In the genomic region with DNA sequence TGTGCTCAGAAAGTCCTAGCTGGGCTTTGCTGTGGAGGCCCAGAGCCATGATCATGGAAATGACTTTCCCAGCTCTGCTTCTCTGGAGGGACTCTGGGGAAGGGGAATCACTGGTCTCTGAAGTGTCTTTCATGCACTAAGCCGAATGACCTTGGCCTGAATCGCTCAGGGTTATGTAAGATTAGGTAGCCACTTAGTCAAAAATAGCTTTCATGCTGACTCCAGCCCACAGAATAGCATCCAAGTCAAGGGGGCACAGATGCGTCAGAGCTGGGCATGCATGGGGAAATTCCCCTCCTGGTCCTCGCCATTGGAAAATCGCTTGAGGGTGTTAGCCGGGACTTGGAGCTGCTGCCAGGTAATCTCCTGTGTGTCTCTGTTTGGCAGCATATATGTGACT, we compare ENCODE assay signal across 2 cellular contexts.
TF ChIP-seq lines count a peak whose summit lies in the region.

No MANE protein-coding gene starts in this region.

TF ChIP-seq in HepG2, 621 proteins besides CTCF, POLR2A, EP300 and RAD21 (continued from another document):
- TF ChIP-seq RXRB (CRISPR knock-in tag; IDR thresholded peaks at IDR 0.05; ENCODE audit: borderline replicate concordance) (peak; percentile 64; the same call in 1 of the 2 replicates), ZNF362 (CRISPR knock-in tag; IDR thresholded peaks at IDR 0.05; ENCODE audit: borderline replicate concordance) (no peak), AKAP8 (CRISPR knock-in tag; IDR thresholded peaks at IDR 0.05) (no peak), FOSL2 (CRISPR knock-in tag; IDR thresholded peaks at IDR 0.05) (0 out of 2 replicates have a peak, but pooled peaks have one; percentile 14), ZBTB1 (CRISPR knock-in tag; IDR thresholded peaks at IDR 0.05; ENCODE audit: borderline replicate concordance) (no peak), ZNF850 (CRISPR knock-in tag; conservative IDR thresholded peaks at IDR 0.05) (no peak), RARA (CRISPR knock-in tag; IDR thresholded peaks at IDR 0.05) (peak; percentile 30; the same call in 1 of the 2 replicates), HNF4A (CRISPR knock-in tag; IDR thresholded peaks at IDR 0.05) (0 out of 2 replicates have a peak, but pooled peaks have one; percentile 16), ARID5B (CRISPR knock-in tag; IDR thresholded peaks at IDR 0.05) (peak; percentile 49; the same call in 1 of the 2 replicates), PITX1 (CRISPR knock-in tag; IDR thresholded peaks at IDR 0.05) (0 out of 2 replicates have a peak, but pooled peaks have one; percentile 41), RORA (CRISPR knock-in tag; IDR thresholded peaks at IDR 0.05) (peak; percentile 83; the same call in 1 of the 2 replicates), ATF1 (CRISPR knock-in tag; IDR thresholded peaks at IDR 0.05) (0 out of 2 replicates have a peak, but pooled peaks have one; percentile 23), TEF (CRISPR knock-in tag; IDR thresholded peaks at IDR 0.05) (peak; percentile 66; the same call in 1 of the 2 replicates), FIP1L1 (IDR thresholded peaks at IDR 0.05; ENCODE audit: borderline replicate concordance, insufficient read depth, low read depth, low read length) (no peak), THAP11 (CRISPR knock-in tag; IDR thresholded peaks at IDR 0.05) (no peak), HMG20A (CRISPR knock-in tag; IDR thresholded peaks at IDR 0.05; ENCODE audit: borderline replicate concordance) (peak; percentile 11; the same call in 1 of the 2 replicates)
- TF ChIP-seq, protein P1, sequence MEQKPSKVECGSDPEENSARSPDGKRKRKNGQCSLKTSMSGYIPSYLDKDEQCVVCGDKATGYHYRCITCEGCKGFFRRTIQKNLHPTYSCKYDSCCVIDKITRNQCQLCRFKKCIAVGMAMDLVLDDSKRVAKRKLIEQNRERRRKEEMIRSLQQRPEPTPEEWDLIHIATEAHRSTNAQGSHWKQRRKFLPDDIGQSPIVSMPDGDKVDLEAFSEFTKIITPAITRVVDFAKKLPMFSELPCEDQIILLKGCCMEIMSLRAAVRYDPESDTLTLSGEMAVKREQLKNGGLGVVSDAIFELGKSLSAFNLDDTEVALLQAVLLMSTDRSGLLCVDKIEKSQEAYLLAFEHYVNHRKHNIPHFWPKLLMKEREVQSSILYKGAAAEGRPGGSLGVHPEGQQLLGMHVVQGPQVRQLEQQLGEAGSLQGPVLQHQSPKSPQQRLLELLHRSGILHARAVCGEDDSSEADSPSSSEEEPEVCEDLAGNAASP (CRISPR knock-in tag; IDR thresholded peaks at IDR 0.05; ENCODE audit: borderline replicate concordance) = peak; percentile 78; the same call in 1 of the 2 replicates

TF ChIP-seq in WTC11, 78 proteins besides CTCF, POLR2A, EP300 and RAD21 (continued from another document):
- TF ChIP-seq, protein P2, sequence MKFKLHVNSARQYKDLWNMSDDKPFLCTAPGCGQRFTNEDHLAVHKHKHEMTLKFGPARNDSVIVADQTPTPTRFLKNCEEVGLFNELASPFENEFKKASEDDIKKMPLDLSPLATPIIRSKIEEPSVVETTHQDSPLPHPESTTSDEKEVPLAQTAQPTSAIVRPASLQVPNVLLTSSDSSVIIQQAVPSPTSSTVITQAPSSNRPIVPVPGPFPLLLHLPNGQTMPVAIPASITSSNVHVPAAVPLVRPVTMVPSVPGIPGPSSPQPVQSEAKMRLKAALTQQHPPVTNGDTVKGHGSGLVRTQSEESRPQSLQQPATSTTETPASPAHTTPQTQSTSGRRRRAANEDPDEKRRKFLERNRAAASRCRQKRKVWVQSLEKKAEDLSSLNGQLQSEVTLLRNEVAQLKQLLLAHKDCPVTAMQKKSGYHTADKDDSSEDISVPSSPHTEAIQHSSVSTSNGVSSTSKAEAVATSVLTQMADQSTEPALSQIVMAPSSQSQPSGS (CRISPR knock-in tag; IDR thresholded peaks at IDR 0.05; ENCODE audit: borderline replicate concordance, low read depth) = no peak
- TF ChIP-seq NFATC4 (CRISPR knock-in tag; IDR thresholded peaks at IDR 0.05) = no peak
- TF ChIP-seq TEAD1 (CRISPR knock-in tag; IDR thresholded peaks at IDR 0.05) = no peak
- no peak for TF ChIP-seq NR2C2 (CRISPR knock-in tag; IDR thresholded peaks at IDR 0.05)
- TF ChIP-seq ZNF232 (CRISPR knock-in tag; IDR thresholded peaks at IDR 0.05) = no peak
- no peak for TF ChIP-seq E2F5 (CRISPR knock-in tag; IDR thresholded peaks at IDR 0.05)
- no peak for TF ChIP-seq ZNF281 (CRISPR knock-in tag; IDR thresholded peaks at IDR 0.05)
- TF ChIP-seq NR3C1 (CRISPR knock-in tag; conservative IDR thresholded peaks at IDR 0.05; ENCODE audit: low read depth) = no peak
- TF ChIP-seq, protein P3, sequence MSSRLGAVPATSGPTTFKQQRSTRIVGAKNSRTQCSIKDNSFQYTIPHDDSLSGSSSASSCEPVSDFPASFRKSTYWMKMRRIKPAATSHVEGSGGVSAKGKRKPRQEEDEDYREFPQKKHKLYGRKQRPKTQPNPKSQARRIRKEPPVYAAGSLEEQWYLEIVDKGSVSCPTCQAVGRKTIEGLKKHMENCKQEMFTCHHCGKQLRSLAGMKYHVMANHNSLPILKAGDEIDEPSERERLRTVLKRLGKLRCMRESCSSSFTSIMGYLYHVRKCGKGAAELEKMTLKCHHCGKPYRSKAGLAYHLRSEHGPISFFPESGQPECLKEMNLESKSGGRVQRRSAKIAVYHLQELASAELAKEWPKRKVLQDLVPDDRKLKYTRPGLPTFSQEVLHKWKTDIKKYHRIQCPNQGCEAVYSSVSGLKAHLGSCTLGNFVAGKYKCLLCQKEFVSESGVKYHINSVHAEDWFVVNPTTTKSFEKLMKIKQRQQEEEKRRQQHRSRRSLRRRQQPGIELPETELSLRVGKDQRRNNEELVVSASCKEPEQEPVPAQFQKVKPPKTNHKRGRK (CRISPR knock-in tag; IDR thresholded peaks at IDR 0.05; ENCODE audit: borderline replicate concordance) = no peak
- TF ChIP-seq ATF6 (CRISPR knock-in tag; IDR thresholded peaks at IDR 0.05) = no peak
- no peak for TF ChIP-seq ZNF425 (CRISPR knock-in tag; conservative IDR thresholded peaks at IDR 0.05)
- TF ChIP-seq NFE2L1 (CRISPR knock-in tag; IDR thresholded peaks at IDR 0.05) = no peak
- TF ChIP-seq, protein P4, sequence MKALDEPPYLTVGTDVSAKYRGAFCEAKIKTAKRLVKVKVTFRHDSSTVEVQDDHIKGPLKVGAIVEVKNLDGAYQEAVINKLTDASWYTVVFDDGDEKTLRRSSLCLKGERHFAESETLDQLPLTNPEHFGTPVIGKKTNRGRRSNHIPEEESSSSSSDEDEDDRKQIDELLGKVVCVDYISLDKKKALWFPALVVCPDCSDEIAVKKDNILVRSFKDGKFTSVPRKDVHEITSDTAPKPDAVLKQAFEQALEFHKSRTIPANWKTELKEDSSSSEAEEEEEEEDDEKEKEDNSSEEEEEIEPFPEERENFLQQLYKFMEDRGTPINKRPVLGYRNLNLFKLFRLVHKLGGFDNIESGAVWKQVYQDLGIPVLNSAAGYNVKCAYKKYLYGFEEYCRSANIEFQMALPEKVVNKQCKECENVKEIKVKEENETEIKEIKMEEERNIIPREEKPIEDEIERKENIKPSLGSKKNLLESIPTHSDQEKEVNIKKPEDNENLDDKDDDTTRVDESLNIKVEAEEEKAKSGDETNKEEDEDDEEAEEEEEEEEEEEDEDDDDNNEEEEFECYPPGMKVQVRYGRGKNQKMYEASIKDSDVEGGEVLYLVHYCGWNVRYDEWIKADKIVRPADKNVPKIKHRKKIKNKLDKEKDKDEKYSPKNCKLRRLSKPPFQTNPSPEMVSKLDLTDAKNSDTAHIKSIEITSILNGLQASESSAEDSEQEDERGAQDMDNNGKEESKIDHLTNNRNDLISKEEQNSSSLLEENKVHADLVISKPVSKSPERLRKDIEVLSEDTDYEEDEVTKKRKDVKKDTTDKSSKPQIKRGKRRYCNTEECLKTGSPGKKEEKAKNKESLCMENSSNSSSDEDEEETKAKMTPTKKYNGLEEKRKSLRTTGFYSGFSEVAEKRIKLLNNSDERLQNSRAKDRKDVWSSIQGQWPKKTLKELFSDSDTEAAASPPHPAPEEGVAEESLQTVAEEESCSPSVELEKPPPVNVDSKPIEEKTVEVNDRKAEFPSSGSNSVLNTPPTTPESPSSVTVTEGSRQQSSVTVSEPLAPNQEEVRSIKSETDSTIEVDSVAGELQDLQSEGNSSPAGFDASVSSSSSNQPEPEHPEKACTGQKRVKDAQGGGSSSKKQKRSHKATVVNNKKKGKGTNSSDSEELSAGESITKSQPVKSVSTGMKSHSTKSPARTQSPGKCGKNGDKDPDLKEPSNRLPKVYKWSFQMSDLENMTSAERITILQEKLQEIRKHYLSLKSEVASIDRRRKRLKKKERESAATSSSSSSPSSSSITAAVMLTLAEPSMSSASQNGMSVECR (CRISPR knock-in tag; IDR thresholded peaks at IDR 0.05; ENCODE audit: borderline replicate concordance) = no peak
- TF ChIP-seq E2F1 (CRISPR knock-in tag; IDR thresholded peaks at IDR 0.05) = no peak
